ENCODE assay signal across 1 cellular context in genomic region chr19:1374250-1374577, GRCh38.
TF ChIP-seq lines count a peak whose summit lies in the region.

No MANE protein-coding gene starts in this region.

TF ChIP-seq in HepG2, 621 proteins besides CTCF, POLR2A, EP300 and RAD21 (continued from another document and continues in another):
- TF ChIP-seq DDIT3 (CRISPR knock-in tag; IDR thresholded peaks at IDR 0.05), result no peak
- no peak for TF ChIP-seq MTF2 (CRISPR knock-in tag; IDR thresholded peaks at IDR 0.05; ENCODE audit: borderline replicate concordance)
- TF ChIP-seq ARNT (IDR thresholded peaks at IDR 0.05), result no peak
- TF ChIP-seq RORA (CRISPR knock-in tag; IDR thresholded peaks at IDR 0.05), result no peak
- no peak for TF ChIP-seq NR3C1 (CRISPR knock-in tag; IDR thresholded peaks at IDR 0.05)
- 0 out of 2 replicates have a peak, but pooled peaks have one; percentile 39 for TF ChIP-seq ZNF784 (CRISPR knock-in tag; IDR thresholded peaks at IDR 0.05; ENCODE audit: borderline replicate concordance)
- no peak for TF ChIP-seq ZNF660 (CRISPR knock-in tag; IDR thresholded peaks at IDR 0.05; ENCODE audit: borderline replicate concordance, low read depth)
- no peak for TF ChIP-seq PRMT3 (CRISPR knock-in tag; IDR thresholded peaks at IDR 0.05; ENCODE audit: borderline replicate concordance, low read depth)
- TF ChIP-seq DZIP1 (CRISPR knock-in tag; IDR thresholded peaks at IDR 0.05), result no peak
- no peak; the same call in 1 of the 2 replicates for TF ChIP-seq GABPB1 (CRISPR knock-in tag; IDR thresholded peaks at IDR 0.05)
- TF ChIP-seq SMAD3 (CRISPR knock-in tag; IDR thresholded peaks at IDR 0.05), result no peak
- TF ChIP-seq ASH2L (IDR thresholded peaks at IDR 0.05; ENCODE audit: insufficient read length, low read depth, low read length), result no peak
- peak; percentile 36; the same call in 1 of the 2 replicates for TF ChIP-seq ZNF225 (CRISPR knock-in tag; IDR thresholded peaks at IDR 0.05)
- TF ChIP-seq NR2C2 (CRISPR knock-in tag; IDR thresholded peaks at IDR 0.05; ENCODE audit: borderline replicate concordance), result no peak; the same call in none of the 2 replicates
- TF ChIP-seq SKIL (CRISPR knock-in tag; IDR thresholded peaks at IDR 0.05; ENCODE audit: borderline replicate concordance), result peak; percentile 51; the same call in 1 of the 2 replicates
- TF ChIP-seq TEAD3 (CRISPR knock-in tag; optimal IDR thresholded peaks at IDR 0.05; ENCODE audit: borderline replicate concordance), result peak; percentile 45
- no peak for TF ChIP-seq MAZ (IDR thresholded peaks at IDR 0.05; ENCODE audit: borderline replicate concordance, low read depth, low read length)
- no peak for TF ChIP-seq MAZ (CRISPR knock-in tag; IDR thresholded peaks at IDR 0.05; ENCODE audit: low read depth)
- no peak for TF ChIP-seq ZNF275 (CRISPR knock-in tag; IDR thresholded peaks at IDR 0.05; ENCODE audit: borderline replicate concordance)
- no peak for TF ChIP-seq MTF1 (CRISPR knock-in tag; IDR thresholded peaks at IDR 0.05)
- no peak for TF ChIP-seq EEA1 (CRISPR knock-in tag; IDR thresholded peaks at IDR 0.05; ENCODE audit: borderline replicate concordance)
- no peak for TF ChIP-seq MNT (IDR thresholded peaks at IDR 0.05)
- TF ChIP-seq ARID2 (CRISPR knock-in tag; IDR thresholded peaks at IDR 0.05; ENCODE audit: borderline replicate concordance), result no peak
- TF ChIP-seq FOXP1 (IDR thresholded peaks at IDR 0.05), result no peak
- no peak for TF ChIP-seq FOXP1 (CRISPR knock-in tag; IDR thresholded peaks at IDR 0.05)
- TF ChIP-seq ZBTB49 (CRISPR knock-in tag; IDR thresholded peaks at IDR 0.05; ENCODE audit: borderline replicate concordance), result no peak; the same call in 1 of the 2 replicates
- TF ChIP-seq PRPF4 (IDR thresholded peaks at IDR 0.05; ENCODE audit: low read depth, low read length, poor library complexity, severe bottlenecking), result no peak
- TF ChIP-seq SRSF1 (optimal IDR thresholded peaks at IDR 0.05; ENCODE audit: low read depth, low read length), result peak; percentile 10
- TF ChIP-seq SUZ12 (IDR thresholded peaks at IDR 0.05; ENCODE audit: low read depth, low read length), result no peak
- TF ChIP-seq IKZF4 (CRISPR knock-in tag; IDR thresholded peaks at IDR 0.05; ENCODE audit: borderline replicate concordance, low read depth, not compliant biosample characterization), result peak; percentile 30
- TF ChIP-seq E2F5 (CRISPR knock-in tag; conservative IDR thresholded peaks at IDR 0.05), result no peak
- TF ChIP-seq TIGD3 (CRISPR knock-in tag; IDR thresholded peaks at IDR 0.05; ENCODE audit: borderline replicate concordance), result no peak
- TF ChIP-seq ZNF878 (CRISPR knock-in tag; IDR thresholded peaks at IDR 0.05), result no peak
- TF ChIP-seq PHF20 (CRISPR knock-in tag; IDR thresholded peaks at IDR 0.05), result no peak
- TF ChIP-seq ATF2 (CRISPR knock-in tag; IDR thresholded peaks at IDR 0.05), result peak; percentile 31; the same call in 1 of the 2 replicates
- TF ChIP-seq HMGA1 (CRISPR knock-in tag; conservative IDR thresholded peaks at IDR 0.05), result no peak
- TF ChIP-seq ATF7 (IDR thresholded peaks at IDR 0.05), result no peak
- TF ChIP-seq ATF7 (CRISPR knock-in tag; IDR thresholded peaks at IDR 0.05), result no peak
- no peak for TF ChIP-seq ZNF550 (CRISPR knock-in tag; IDR thresholded peaks at IDR 0.05; ENCODE audit: borderline replicate concordance)
- TF ChIP-seq PBX2 (CRISPR knock-in tag; IDR thresholded peaks at IDR 0.05), result no peak
- TF ChIP-seq FOXA3 (CRISPR knock-in tag; IDR thresholded peaks at IDR 0.05), result peak; percentile 45; the same call in 1 of the 2 replicates
- no peak for TF ChIP-seq ZMAT3 (CRISPR knock-in tag; conservative IDR thresholded peaks at IDR 0.05)
- no peak for TF ChIP-seq ZC3H4 (CRISPR knock-in tag; IDR thresholded peaks at IDR 0.05; ENCODE audit: borderline replicate concordance)
- peak; percentile 25 for TF ChIP-seq SKI (IDR thresholded peaks at IDR 0.05; ENCODE audit: partially characterized antibody)
- no peak for TF ChIP-seq KAT2B (IDR thresholded peaks at IDR 0.05; ENCODE audit: borderline replicate concordance, low read depth, low read length)
- no peak for TF ChIP-seq MIER2 (CRISPR knock-in tag; IDR thresholded peaks at IDR 0.05)
- TF ChIP-seq ATM (IDR thresholded peaks at IDR 0.05; ENCODE audit: borderline replicate concordance), result no peak
- no peak for TF ChIP-seq PLRG1 (conservative IDR thresholded peaks at IDR 0.05)
- no peak for TF ChIP-seq SP140L (CRISPR knock-in tag; IDR thresholded peaks at IDR 0.05; ENCODE audit: borderline replicate concordance)
- no peak for TF ChIP-seq PAX8 (CRISPR knock-in tag; IDR thresholded peaks at IDR 0.05; ENCODE audit: borderline replicate concordance)
- TF ChIP-seq THYN1 (CRISPR knock-in tag; IDR thresholded peaks at IDR 0.05; ENCODE audit: borderline replicate concordance, low read depth), result no peak
- TF ChIP-seq MTA3 (CRISPR knock-in tag; IDR thresholded peaks at IDR 0.05), result no peak
